Comparison of ENCODE assay signal across 22 cellular contexts in genomic region chr3:175422744-175423143, GRCh38.
DNase-seq lines count a peak whose midpoint lies in the region; ATAC-seq, FAIRE-seq and TF ChIP-seq lines count a peak whose summit lies in the region.
"Had no signal": no experiment of that assay in that cellular context is flagged by ENCODE, and none has a peak within 500 bp of the region (broad histone marks: within the 10 kb centered on the region; RNA-seq: fewer than 3 reads in every experiment).

No MANE protein-coding gene starts in this region.

- no peaks in the 10 kb centered on the region for H3K9me3 ChIP-seq in H1 (ENCODE audit: insufficient read depth in 2 of 2, low read depth in 1 of 2, low read length in 1 of 2)
- H3K9me3 ChIP-seq in GM23248 (ENCODE audit: low read depth) = no peaks in the 10 kb centered on the region
- H3K9me3 ChIP-seq in MM.1S (replicated peaks; ENCODE audit: insufficient read depth, low read length) = no peaks in the 10 kb centered on the region
- H3K9me3 ChIP-seq: heart left ventricle, upper lobe of left lung had no signal

- TF ChIP-seq EP300 in H1 (IDR thresholded peaks at IDR 0.05; ENCODE audit: borderline replicate concordance in 1 of 2, low read depth in 2 of 2, low read length in 2 of 2) = no peak

- no peak for ATAC-seq in HG03196 (IDR thresholded peaks at IDR 0.05; ENCODE audit: unreplicated experiment)
- ATAC-seq: activated CD4-positive, alpha-beta T cell treated with anti-CD3 and anti-CD28 coated beads for 36 hours; heart left ventricle had no signal

- no peaks in the 10 kb centered on the region for H3K79me2 ChIP-seq in H1 (ENCODE audit: control insufficient read depth in 1 of 2, insufficient read depth in 2 of 2, low read length in 2 of 2)
- H3K79me2 ChIP-seq in GM23248 (ENCODE audit: insufficient read depth) = no peaks in the 10 kb centered on the region
- no peaks in the 10 kb centered on the region for H3K79me2 ChIP-seq in MM.1S (ENCODE audit: low read length)

- no peak for TF ChIP-seq POLR2A in H1 (IDR thresholded peaks at IDR 0.05; ENCODE audit: control extremely low read depth in 1 of 2, low read depth in 2 of 2, low read length in 2 of 2)

- WGBS in H1 (ENCODE audit: extremely low coverage in 1 of 2, insufficient coverage in 1 of 2, insufficient read length in 1 of 2, insufficient replicate concordance in 2 of 2, low coverage in 1 of 2, low lambda C conversion rate in 2 of 2, missing lambda C conversion rate in 1 of 2), 2 experiments = 82% methylated on average over 2 of the region's 2 CpGs; no CpG with 5 or more reads in 1 of the 2 experiments
- WGBS in GM23248 (ENCODE audit: low coverage in 1 of 2, low lambda C conversion rate in 2 of 2, missing lambda C conversion rate in 2 of 2), 2 experiments = 86% methylated on average over 2 of the region's 2 CpGs

- in situ Hi-C loops in GM23248 (cut with MboI) = no loop called here

- TF ChIP-seq CTCF in H1 (IDR thresholded peaks at IDR 0.05; ENCODE audit: control extremely low read depth in 1 of 3, insufficient read depth in 1 of 3, low read depth in 1 of 3, low read length in 3 of 3) (peak in 1 of 3 experiments; percentile 13; a peak in 1 of 4 replicates), MM.1S (IDR thresholded peaks at IDR 0.05; ENCODE audit: low read length) (no peak)

- H3K9ac ChIP-seq in H1 (replicated peaks in 1 of 4; ENCODE audit: extremely low read depth in 1 of 4, low read depth in 3 of 4, low read length in 3 of 4) = no peak overlapping the region
- H3K9ac ChIP-seq in GM23248 = no peak overlapping the region
- H3K9ac ChIP-seq in MM.1S (ENCODE audit: low read length) = no peak overlapping the region

- H3K9me2 ChIP-seq in GM23248 (ENCODE audit: insufficient read depth) = no peaks in the 10 kb centered on the region
- no peaks in the 10 kb centered on the region for H3K9me2 ChIP-seq in MM.1S (replicated peaks; ENCODE audit: insufficient read depth, low read length)

- H2BK15ac ChIP-seq in H1 (ENCODE audit: low read length) = no peak overlapping the region

- H3K27ac ChIP-seq in H1 (ENCODE audit: low read depth, low read length) (no peak overlapping the region), GM23248 (no peak overlapping the region), MM.1S (ENCODE audit: low read length) (no peak overlapping the region)
- H3K27ac ChIP-seq: 22Rv1, heart left ventricle, skin epidermis, upper lobe of left lung had no signal

- H4K5ac ChIP-seq in H1 (ENCODE audit: insufficient read length, low read depth, low read length) = no peak overlapping the region

- peaks cover 10% of the 10 kb centered on the region; the same call in 1 of the 2 replicates for H3F3A ChIP-seq in GM23248 (ENCODE audit: insufficient read depth)
- no peaks in the 10 kb centered on the region for H3F3A ChIP-seq in MM.1S (ENCODE audit: insufficient read depth, low read length)

- H2AFZ ChIP-seq in H1 (ENCODE audit: low read length) (no peak overlapping the region), GM23248 (no peak overlapping the region), MM.1S (ENCODE audit: low read length) (no peak overlapping the region)

- H3K23me2 ChIP-seq in H1 (ENCODE audit: low read depth, low read length) = no peaks in the 10 kb centered on the region

- H2BK12ac ChIP-seq in H1 (ENCODE audit: low read depth, low read length) = no peak overlapping the region

- peak; percentile 27 to 38; a peak in 3 of 4 replicates for TF ChIP-seq RAD21 in H1 (IDR thresholded peaks at IDR 0.05 in 1 of 2, conservative IDR thresholded peaks at IDR 0.05 in 1 of 2; ENCODE audit: low read depth in 2 of 2, low read length in 2 of 2)

- no peak overlapping the region for H4K91ac ChIP-seq in H1 (replicated peaks; ENCODE audit: insufficient read length, low read length)

- H2AK5ac ChIP-seq in H1 (ENCODE audit: low read depth, low read length) = no peak overlapping the region

- H2BK120ac ChIP-seq in H1 (replicated peaks; ENCODE audit: low read depth, low read length) = no peak overlapping the region

- no peak overlapping the region for H2BK20ac ChIP-seq in H1 (ENCODE audit: low read length)

- no peak overlapping the region for H3K23ac ChIP-seq in H1 (ENCODE audit: insufficient read length)

- H3K4me3 ChIP-seq in H1 (ENCODE audit: extremely low read depth in 1 of 4, insufficient read depth in 2 of 4, low read depth in 3 of 4, low read length in 4 of 4) (no peak overlapping the region), GM23248 (no peak overlapping the region), MM.1S (ENCODE audit: low read length) (no peak overlapping the region)
- H3K4me3 ChIP-seq: heart left ventricle, skin epidermis, upper lobe of left lung had no signal

- no peak overlapping the region for H2BK5ac ChIP-seq in H1 (ENCODE audit: low read depth, low read length)

- POLR2A ChIA-PET in H1 (lab: Charles Lee; ENCODE audit: partially characterized antibody) = no interaction called here

- peak; percentile 43 for DNase-seq in DMS 273 (lab: John Stamatoyannopoulos, UW; ENCODE audit: unreplicated experiment)
- no peak for DNase-seq in DMS 273 treated with DMSO at 0.1 percent for 48 hours (lab: John Stamatoyannopoulos, UW)
- DNase-seq in NCI-H69 (lab: John Stamatoyannopoulos, UW) = peak; percentile 32
- no peak for DNase-seq in H1 (ENCODE audit: low read depth in 1 of 2, low spot score in 2 of 2)
- DNase-seq in renal cortical epithelial cell (ENCODE audit: low read depth) = peak; percentile 31
- DNase-seq in GM23248 = no peak
- DNase-seq in MM.1S = no peak
- DNase-seq: activated CD4-positive, alpha-beta T cell treated with anti-CD3 and anti-CD28 coated beads for 36 hours; activated effector memory CD4-positive, alpha-beta T cell treated with anti-CD3 and anti-CD28 coated beads, Interleukin-2, amount 50 U/mL, for 16 hours; CD8-positive, alpha-beta memory T cell; DND-41; erythroblast; heart left ventricle; Karpas-422; NCI-H1092; NCI-H2029 treated with DMSO at 0.1 percent for 48 hours; NCI-H2227 treated with DMSO at 0.1 percent for 48 hours; SHP77; upper lobe of left lung had no signal

- no peak overlapping the region for H3K4me2 ChIP-seq in H1 (ENCODE audit: insufficient read depth in 1 of 2, low read depth in 2 of 2, low read length in 2 of 2)
- no peak overlapping the region for H3K4me2 ChIP-seq in GM23248 (ENCODE audit: unreplicated experiment)
- no peak overlapping the region for H3K4me2 ChIP-seq in MM.1S (ENCODE audit: low read depth, low read length)

- H3K4me1 ChIP-seq in H1 (replicated peaks in 1 of 4; ENCODE audit: control insufficient read depth in 3 of 4, insufficient read depth in 4 of 4, low read length in 3 of 4) (peaks cover 0 to 3% (median 0%) of the 10 kb centered on the region in 4 experiments; a peak in 1 of 7 replicates), GM23248 (ENCODE audit: insufficient read depth) (peaks cover 22% of the 10 kb centered on the region), MM.1S (ENCODE audit: low read length) (peaks cover 9% of the 10 kb centered on the region)
- H3K4me1 ChIP-seq: heart left ventricle, upper lobe of left lung had no signal

- no peaks in the 10 kb centered on the region for H3K79me1 ChIP-seq in H1 (ENCODE audit: low read depth, low read length)

- H3K36me3 ChIP-seq in H1 (ENCODE audit: control insufficient read depth in 2 of 4, insufficient read depth in 4 of 4, low read length in 3 of 4) (no peaks in the 10 kb centered on the region), GM23248 (ENCODE audit: low read depth) (no peaks in the 10 kb centered on the region), MM.1S (replicated peaks; ENCODE audit: insufficient read depth, low read length) (no peaks in the 10 kb centered on the region)
- H3K36me3 ChIP-seq: heart left ventricle, upper lobe of left lung had no signal

- H3K56ac ChIP-seq in H1 (replicated peaks; ENCODE audit: insufficient read length, low read depth, low read length) = no peak overlapping the region

- H3K27me3 ChIP-seq in H1 (replicated peaks in 1 of 4; ENCODE audit: control insufficient read depth in 3 of 4, extremely low read depth in 1 of 4, insufficient read depth in 3 of 4, low read length in 3 of 4) = no peaks in the 10 kb centered on the region
- H3K27me3 ChIP-seq in GM23248 (replicated peaks; ENCODE audit: insufficient read depth) = no peaks in the 10 kb centered on the region
- H3K27me3 ChIP-seq in MM.1S (replicated peaks; ENCODE audit: insufficient read depth, low read length) = no peaks in the 10 kb centered on the region
- H3K27me3 ChIP-seq: heart left ventricle, upper lobe of left lung had no signal

- H4K8ac ChIP-seq in H1 (ENCODE audit: extremely low read depth, insufficient read depth, low read length) = no peak overlapping the region

- no peak overlapping the region for H3K4ac ChIP-seq in H1 (replicated peaks; ENCODE audit: insufficient read length, low read depth, low read length)

- CTCF ChIA-PET in H1 (lab: Charles Lee; ENCODE audit: partially characterized antibody) = interaction anchor here (0.6 to 1.2 kb wide), 5 partner anchors 44 to 897 kb away, joined by 3 to 7 read pairs (median 3); no protein-coding TSS in a partner anchor

- no peak overlapping the region for H3K14ac ChIP-seq in H1 (ENCODE audit: insufficient read length)

- no peaks in the 10 kb centered on the region for H4K20me1 ChIP-seq in H1 (replicated peaks in 1 of 2; ENCODE audit: control insufficient read depth in 1 of 2, insufficient read depth in 2 of 2, low read length in 2 of 2)
- H4K20me1 ChIP-seq in GM23248 (ENCODE audit: insufficient read depth) = no peaks in the 10 kb centered on the region
- H4K20me1 ChIP-seq in MM.1S (ENCODE audit: insufficient read depth, low read length) = no peaks in the 10 kb centered on the region

- no peak overlapping the region for H3K18ac ChIP-seq in H1 (ENCODE audit: extremely low read depth, low read length)

- no peak for FAIRE-seq in H1 (lab: Jason Lieb, UNC)

TF ChIP-seq in H1, 55 proteins besides CTCF, POLR2A, EP300 and RAD21:
- TF ChIP-seq NRF1 (IDR thresholded peaks at IDR 0.05; ENCODE audit: low read depth, low read length) (no peak), CHD2 (IDR thresholded peaks at IDR 0.05; ENCODE audit: low read length) (no peak)

Comparison
In these comparisons a context has a peak if more than half of its experiments do, and no peak if none do; other contexts are left out.
1. DNase-seq: peak in DMS 273 (single experiment), NCI-H69 (single experiment) and renal cortical epithelial cell (single experiment); none in DMS 273 treated with DMSO at 0.1 percent for 48 hours (single experiment), H1 (0 of 2), GM23248 (single experiment) and MM.1S (single experiment).